Comparison of ENCODE assay signal across 12 cellular contexts in genomic region chr5:117077142-117077541, GRCh38.
DNase-seq lines count a peak whose midpoint lies in the region; ATAC-seq and TF ChIP-seq lines count a peak whose summit lies in the region.
"Had no signal": no experiment of that assay in that cellular context is flagged by ENCODE, and none has a peak within 500 bp of the region (broad histone marks: within the 10 kb centered on the region; RNA-seq: fewer than 3 reads in every experiment).

No MANE protein-coding gene starts in this region.

- ATAC-seq in Panc1 (no peak), HG03175 (IDR thresholded peaks at IDR 0.05; ENCODE audit: unreplicated experiment) (no peak)
- ATAC-seq: naive thymus-derived CD8-positive, alpha-beta T cell had no signal

- CTCF ChIA-PET in Panc1 (lab: Charles Lee) = no interaction called here

- intact Hi-C loops in Panc1 (cut with micrococcal nuclease; ENCODE audit: unreplicated experiment) = no loop called here

- H3K27ac ChIP-seq in C4-2B = no peak overlapping the region
- no peak overlapping the region for H3K27ac ChIP-seq in Panc1 (ENCODE audit: low read length)

- H3K36me3 Mint-ChIP-seq in glutamatergic neuron (ENCODE audit: unreplicated experiment) = no peaks in the 10 kb centered on the region

- H3K9me3 Mint-ChIP-seq in glutamatergic neuron (ENCODE audit: unreplicated experiment) = no peaks in the 10 kb centered on the region
- H3K9me3 Mint-ChIP-seq: central memory CD8-positive, alpha-beta T cell had no signal

- H3K4me1 ChIP-seq in Panc1 (ENCODE audit: control insufficient read depth, insufficient read depth, low read length) = no peaks in the 10 kb centered on the region

- no peak overlapping the region for H3K4me3 ChIP-seq in Panc1 (ENCODE audit: low read depth in 2 of 2, low read length in 2 of 2)

- POLR2A ChIA-PET in Panc1 (lab: Charles Lee) = no interaction called here

- H3K27me3 ChIP-seq in Panc1 (ENCODE audit: control insufficient read depth, insufficient read depth, low read length) = no peaks in the 10 kb centered on the region

- DNase-seq in GM13977 (ENCODE audit: low spot score) (peak; percentile 21), Panc1 (ENCODE audit: low read depth, low spot score) (no peak), glutamatergic neuron (no peak), AG08396 (ENCODE audit: low spot score) (no peak), putamen (ENCODE audit: low spot score) (no peak), NCI-H1694 (lab: John Stamatoyannopoulos, UW) (no peak)
- DNase-seq: activated T-cell treated with anti-CD3 and anti-CD28 coated beads for 4 hours; naive thymus-derived CD8-positive, alpha-beta T cell; NCI-H1092 had no signal

- BruUV-seq in Panc1 (replicated peaks; lab: Mats Ljungman, UMichigan) = no TSS peak

- no peaks in the 10 kb centered on the region for H3K36me3 ChIP-seq in Panc1 (ENCODE audit: control insufficient read depth, insufficient read depth, low read length)

- no peaks in the 10 kb centered on the region for H3K4me1 Mint-ChIP-seq in glutamatergic neuron (ENCODE audit: low read depth, unreplicated experiment)
- H3K4me1 Mint-ChIP-seq: central memory CD8-positive, alpha-beta T cell; naive thymus-derived CD8-positive, alpha-beta T cell had no signal

- H3K27me3 Mint-ChIP-seq in glutamatergic neuron (ENCODE audit: unreplicated experiment) = no peaks in the 10 kb centered on the region
- H3K27me3 Mint-ChIP-seq: central memory CD8-positive, alpha-beta T cell; naive thymus-derived CD8-positive, alpha-beta T cell had no signal

- TF ChIP-seq CTCF in C4-2B (conservative IDR thresholded peaks at IDR 0.05) (peak; percentile 74), GM13977 (IDR thresholded peaks at IDR 0.05; ENCODE audit: extremely low read depth, insufficient read depth, missing control alignments) (peak; percentile 53), Panc1 (IDR thresholded peaks at IDR 0.05) (peak; percentile 15; the same call in 1 of the 2 replicates), glutamatergic neuron (IDR thresholded peaks at IDR 0.05; ENCODE audit: partially characterized antibody, unreplicated experiment) (peak; percentile 40)

- H3K27ac Mint-ChIP-seq in glutamatergic neuron (ENCODE audit: unreplicated experiment) = no peak overlapping the region
- H3K27ac Mint-ChIP-seq: naive thymus-derived CD8-positive, alpha-beta T cell had no signal

- in situ Hi-C loops in GM13977 (cut with MboI; ENCODE audit: low pct_unique_long_range_greater_than_20kb, low sequenced_read_pairs, unreplicated experiment) (no loop called here), Panc1 (cut with HindIII; ENCODE audit: low pct_unique_long_range_greater_than_20kb, low sequenced_read_pairs) (no loop called here)

- H3K9me3 ChIP-seq in Panc1 (ENCODE audit: control insufficient read depth, insufficient read depth, low read depth, low read length) = no peaks in the 10 kb centered on the region

- H3K4me3 Mint-ChIP-seq in glutamatergic neuron (ENCODE audit: unreplicated experiment) = no peak overlapping the region
- H3K4me3 Mint-ChIP-seq: central memory CD8-positive, alpha-beta T cell; naive thymus-derived CD8-positive, alpha-beta T cell had no signal

Comparison
In these comparisons a context has a peak if more than half of its experiments do, and no peak if none do; other contexts are left out.
1. CTCF ChIP-seq: peak in every context shown above with its lines; median percentile 74 in C4-2B; 53 in GM13977; 40 in glutamatergic neuron; 15 in Panc1.